11 cellular contexts compared by ENCODE assay signal in the genomic region with DNA sequence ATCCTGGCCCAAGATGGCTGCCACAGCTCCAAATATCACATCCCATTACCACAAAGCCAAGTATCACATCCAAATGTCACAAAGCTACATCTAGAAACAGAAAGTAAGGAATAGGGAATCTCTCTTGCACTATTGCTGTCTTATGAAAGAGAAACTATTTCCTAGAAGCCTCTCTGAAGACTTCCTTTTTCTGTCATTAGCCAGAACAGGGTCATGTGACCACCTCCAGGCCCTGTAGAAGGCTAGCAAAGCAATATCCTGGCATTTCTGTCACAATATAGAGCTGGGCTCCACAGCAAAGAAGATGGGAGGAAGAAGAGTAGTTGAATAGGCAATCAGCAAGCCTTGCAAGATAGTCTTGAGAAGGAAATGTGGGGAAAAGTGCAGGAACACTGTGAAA.
DNase-seq lines count a peak whose midpoint lies in the region; ATAC-seq and TF ChIP-seq lines count a peak whose summit lies in the region.
"Had no signal": no experiment of that assay in that cellular context is flagged by ENCODE, and none has a peak within 500 bp of the region (broad histone marks: within the 10 kb centered on the region; RNA-seq: fewer than 3 reads in every experiment).

No MANE protein-coding gene starts in this region.

- no peaks in the 10 kb centered on the region for H3K79me2 ChIP-seq in Karpas-422 (ENCODE audit: low read length)

- H4K20me1 ChIP-seq in Karpas-422 (ENCODE audit: insufficient read depth, low read depth, low read length) = no peaks in the 10 kb centered on the region

- no peaks in the 10 kb centered on the region for H3K9me2 ChIP-seq in Karpas-422 (replicated peaks; ENCODE audit: insufficient read depth, low read length)

- peaks cover 2% of the 10 kb centered on the region for H3K36me3 Mint-ChIP-seq in activated CD8-positive, alpha-beta memory T cell treated with anti-CD3 and anti-CD28 coated beads, Interleukin-2, amount 10 ng/mL, durations not matched to agents 7 days and 5 days
- peaks cover 1% of the 10 kb centered on the region for H3K36me3 Mint-ChIP-seq in central memory CD8-positive, alpha-beta T cell (ENCODE audit: insufficient read depth)
- no peaks in the 10 kb centered on the region for H3K36me3 Mint-ChIP-seq in stimulated activated naive B cell treated with anti-CD40 and anti-IgM and Interleukin-4, amounts not matched to agents 10 μg/mL and 1 μg/mL and 100 μg/mL, for 72 hours

- peaks cover 13% of the 10 kb centered on the region for H3K4me1 ChIP-seq in Karpas-422 (ENCODE audit: low read length)

- ATAC-seq in activated CD8-positive, alpha-beta memory T cell treated with anti-CD3 and anti-CD28 coated beads, Interleukin-2, amount 10 ng/mL, durations not matched to agents 7 days and 5 days = peak; percentile 76
- peak; percentile 36 for ATAC-seq in central memory CD8-positive, alpha-beta T cell (replicated peaks; ENCODE audit: extremely low read depth, poor library complexity, severe bottlenecking)
- peak; percentile 60 to 61 for ATAC-seq in stimulated activated naive B cell treated with anti-CD40 and anti-IgM and Interleukin-4, amounts not matched to agents 10 μg/mL and 1 μg/mL and 100 μg/mL, for 72 hours (replicated peaks)

- no peak overlapping the region for H3K27ac ChIP-seq in Karpas-422 (ENCODE audit: low read length)

- no peak overlapping the region for H3K9ac ChIP-seq in Karpas-422 (ENCODE audit: low read length)

- CTCF ChIA-PET in activated CD8-positive, alpha-beta memory T cell treated with anti-CD3 and anti-CD28 coated beads, Interleukin-2, amount 10 ng/mL, durations not matched to agents 7 days and 5 days (lab: Charles Lee) = interaction anchor here (0.7 to 8.3 kb wide), 6 partner anchors 24 to 232 kb away, joined by 3 to 86 read pairs (median 6); no protein-coding TSS in a partner anchor

- peaks cover 7% of the 10 kb centered on the region for H3K4me1 Mint-ChIP-seq in activated CD8-positive, alpha-beta memory T cell treated with anti-CD3 and anti-CD28 coated beads, Interleukin-2, amount 10 ng/mL, durations not matched to agents 7 days and 5 days
- H3K4me1 Mint-ChIP-seq in central memory CD8-positive, alpha-beta T cell = peaks cover 7% of the 10 kb centered on the region
- peaks cover 4 to 8% of the 10 kb centered on the region in 2 donors for H3K4me1 Mint-ChIP-seq in stimulated activated naive B cell treated with anti-CD40 and anti-IgM and Interleukin-4, amounts not matched to agents 10 μg/mL and 1 μg/mL and 100 μg/mL, for 72 hours

- no peaks in the 10 kb centered on the region for H3K36me3 ChIP-seq in Karpas-422 (ENCODE audit: insufficient read depth, low read length)

- peak overlapping the region; percentile 59 for H3K27ac Mint-ChIP-seq in activated CD8-positive, alpha-beta memory T cell treated with anti-CD3 and anti-CD28 coated beads, Interleukin-2, amount 10 ng/mL, durations not matched to agents 7 days and 5 days
- H3K27ac Mint-ChIP-seq in central memory CD8-positive, alpha-beta T cell (ENCODE audit: low read depth) = no peak overlapping the region
- no peak overlapping the region for H3K27ac Mint-ChIP-seq in stimulated activated naive B cell treated with anti-CD40 and anti-IgM and Interleukin-4, amounts not matched to agents 10 μg/mL and 1 μg/mL and 100 μg/mL, for 72 hours

- no peak overlapping the region for H3K4me3 Mint-ChIP-seq in activated CD8-positive, alpha-beta memory T cell treated with anti-CD3 and anti-CD28 coated beads, Interleukin-2, amount 10 ng/mL, durations not matched to agents 7 days and 5 days
- no peak overlapping the region for H3K4me3 Mint-ChIP-seq in central memory CD8-positive, alpha-beta T cell
- H3K4me3 Mint-ChIP-seq in stimulated activated naive B cell treated with anti-CD40 and anti-IgM and Interleukin-4, amounts not matched to agents 10 μg/mL and 1 μg/mL and 100 μg/mL, for 72 hours = no peak overlapping the region

- H3K27me3 Mint-ChIP-seq in activated CD8-positive, alpha-beta memory T cell treated with anti-CD3 and anti-CD28 coated beads, Interleukin-2, amount 10 ng/mL, durations not matched to agents 7 days and 5 days = no peaks in the 10 kb centered on the region
- no peaks in the 10 kb centered on the region for H3K27me3 Mint-ChIP-seq in central memory CD8-positive, alpha-beta T cell
- H3K27me3 Mint-ChIP-seq in stimulated activated naive B cell treated with anti-CD40 and anti-IgM and Interleukin-4, amounts not matched to agents 10 μg/mL and 1 μg/mL and 100 μg/mL, for 72 hours = peaks cover 0 to 4% of the 10 kb centered on the region in 2 donors

- H3K4me3 ChIP-seq in Karpas-422 (ENCODE audit: low read length) = no peak overlapping the region

- no peak overlapping the region for H3K4me2 ChIP-seq in Karpas-422 (ENCODE audit: low read depth, low read length, poor library complexity, severe bottlenecking)

- no peak for TF ChIP-seq CTCF in GM10266 (IDR thresholded peaks at IDR 0.05; ENCODE audit: control insufficient read depth, insufficient read depth, low read depth, missing control alignments)

- no peaks in the 10 kb centered on the region for H3K9me3 Mint-ChIP-seq in activated CD8-positive, alpha-beta memory T cell treated with anti-CD3 and anti-CD28 coated beads, Interleukin-2, amount 10 ng/mL, durations not matched to agents 7 days and 5 days (ENCODE audit: low read depth)
- H3K9me3 Mint-ChIP-seq in central memory CD8-positive, alpha-beta T cell = no peaks in the 10 kb centered on the region
- no peaks in the 10 kb centered on the region for H3K9me3 Mint-ChIP-seq in stimulated activated naive B cell treated with anti-CD40 and anti-IgM and Interleukin-4, amounts not matched to agents 10 μg/mL and 1 μg/mL and 100 μg/mL, for 72 hours

- no peaks in the 10 kb centered on the region for H3K27me3 ChIP-seq in Karpas-422 (ENCODE audit: low read length)

- H3K9me3 ChIP-seq in Karpas-422 (ENCODE audit: low read length) = no peaks in the 10 kb centered on the region

- DNase-seq in activated CD8-positive, alpha-beta memory T cell treated with anti-CD3 and anti-CD28 coated beads, Interleukin-2, amount 10 ng/mL, durations not matched to agents 7 days and 5 days = no peak
- no peak for DNase-seq in activated CD8-positive, alpha-beta memory T cell treated with anti-CD3 and anti-CD28 coated beads for 24 hours
- peak; percentile 62 for DNase-seq in Karpas-422
- no peak for DNase-seq in central memory CD8-positive, alpha-beta T cell (ENCODE audit: low spot score in 2 of 2)
- no peak for DNase-seq in stimulated activated naive B cell treated with anti-CD40 and anti-IgM and Interleukin-4, amounts not matched to agents 10 μg/mL and 1 μg/mL and 100 μg/mL, for 72 hours
- DNase-seq in GM10266 (ENCODE audit: extremely low spot score) = no peak
- no peak for DNase-seq in NCI-H2029 treated with DMSO at 0.1 percent for 48 hours (lab: John Stamatoyannopoulos, UW)
- DNase-seq in stimulated activated CD4-positive, alpha-beta T cell treated with anti-CD3 and anti-CD28 coated beads, Interleukin-2, amount 100 ng/mL, for 24 hours = no peak
- DNase-seq: activated gamma-delta T cell, NCI-H2227 treated with DMSO at 0.1 percent for 48 hours, nucleus accumbens had no signal

- no peak overlapping the region for H2AFZ ChIP-seq in Karpas-422 (ENCODE audit: low read length)
